27 cellular contexts compared by ENCODE assay signal in genomic region chr4:76407440-76408119, GRCh38. TPM values are rescaled to one million over a fixed set of nuclear protein-coding genes. Genes with fewer than 3 reads are reported as not detected.
DNase-seq lines count a peak whose midpoint lies in the region; ATAC-seq, FAIRE-seq and TF ChIP-seq lines count a peak whose summit lies in the region.
"Had no signal": no experiment of that assay in that cellular context is flagged by ENCODE, and none has a peak within 500 bp of the region (broad histone marks: within the 10 kb centered on the region; RNA-seq: fewer than 3 reads in every experiment).

No MANE protein-coding gene starts in this region.

- no peaks in the 10 kb centered on the region for H3K27me3 Mint-ChIP-seq in CD4-positive, alpha-beta T cell

- peaks cover 6% of the 10 kb centered on the region for H3K4me1 Mint-ChIP-seq in CD4-positive, alpha-beta T cell (ENCODE audit: low read depth)
- H3K4me1 Mint-ChIP-seq: activated CD4-positive, alpha-beta T cell treated with anti-CD3 and anti-CD28 coated beads, Interleukin-2, amount 10 ng/mL, durations not matched to agents 7 days and 5 days had no signal

- no peak overlapping the region for H3K4me3 Mint-ChIP-seq in CD4-positive, alpha-beta T cell
- H3K4me3 Mint-ChIP-seq: activated CD4-positive, alpha-beta T cell treated with anti-CD3 and anti-CD28 coated beads, Interleukin-2, amount 10 ng/mL, durations not matched to agents 7 days and 5 days had no signal

- peak; percentile 41 for FAIRE-seq in D721Med (lab: Jason Lieb, UNC)
- FAIRE-seq: endometrium, GM19239, HepG2, keratinocyte had no signal

- H3K36me3 Mint-ChIP-seq in CD4-positive, alpha-beta T cell (ENCODE audit: low read depth), result no peaks in the 10 kb centered on the region

- no peaks in the 10 kb centered on the region for H3K27me3 ChIP-seq in CD4-positive, alpha-beta T cell (ENCODE audit: control insufficient read depth, insufficient read depth, low read length)
- H3K27me3 ChIP-seq in foreskin keratinocyte, result peaks cover 22% of the 10 kb centered on the region
- H3K27me3 ChIP-seq: adrenal gland had no signal

- H3K9me3 Mint-ChIP-seq in CD4-positive, alpha-beta T cell, result no peaks in the 10 kb centered on the region
- H3K9me3 Mint-ChIP-seq: activated CD4-positive, alpha-beta T cell treated with anti-CD3 and anti-CD28 coated beads, Interleukin-2, amount 10 ng/mL, durations not matched to agents 7 days and 5 days had no signal

- no peaks in the 10 kb centered on the region for H3K9me3 ChIP-seq in CD4-positive, alpha-beta T cell (ENCODE audit: control insufficient read depth, low read length)
- H3K9me3 ChIP-seq: adrenal gland, HAP-1, mucosa of descending colon had no signal

- no peak overlapping the region for H3K27ac Mint-ChIP-seq in CD4-positive, alpha-beta T cell
- H3K27ac Mint-ChIP-seq: activated CD4-positive, alpha-beta T cell treated with anti-CD3 and anti-CD28 coated beads, Interleukin-2, amount 10 ng/mL, durations not matched to agents 7 days and 5 days had no signal

- CTCF ChIA-PET in CD4-positive, alpha-beta T cell (lab: Charles Lee), result no interaction called here

- no peak for DNase-seq in CD4-positive, alpha-beta T cell
- DNase-seq in D721Med (ENCODE audit: insufficient read length, low spot score) (no peak), RKO (ENCODE audit: low spot score) (peak; percentile 59), foreskin keratinocyte (peak; percentile 32 to 64), retina (no peak), amniotic stem cell (lab: John Stamatoyannopoulos, UW) (no peak)
- no peak for DNase-seq in stimulated activated CD4-positive, alpha-beta T cell treated with anti-CD3 and anti-CD28 coated beads, Interleukin-2, amount 100 ng/mL, for 48 hours
- DNase-seq: activated CD4-positive, alpha-beta T cell treated with anti-CD3 and anti-CD28 coated beads, Interleukin-2, amount 10 ng/mL, durations not matched to agents 7 days and 5 days; activated CD8-positive, alpha-beta memory T cell treated with anti-CD3 and anti-CD28 coated beads, Interleukin-2, amount 50 U/mL, for 4 hours; activated gamma-delta T cell; adrenal gland; caudate nucleus; mucosa of descending colon; NCI-H446 treated with DMSO at 0.1 percent for 48 hours; NK-92 treated with Interleukin-12 subunit alpha and Interleukin-12 subunit beta, amount 100 ng/mL, for 24 hours; RPMI8226; stimulated activated CD4-positive, alpha-beta T cell treated with anti-CD3 and anti-CD28 coated beads, Interleukin-15, amount 100 ng/mL, for 24 hours had no signal

- H3K4me1 ChIP-seq in foreskin keratinocyte, result peaks cover 4% of the 10 kb centered on the region
- H3K4me1 ChIP-seq: adrenal gland had no signal

- intact Hi-C loops in CD4-positive, alpha-beta T cell (cut with DNase I, micrococcal nuclease), result no loop called here

- TF ChIP-seq CTCF in CD4-positive, alpha-beta T cell (IDR thresholded peaks at IDR 0.05), result no peak
- no peak for TF ChIP-seq CTCF in D721Med (IDR thresholded peaks at IDR 0.05; ENCODE audit: insufficient read depth, missing control alignments)
- no peak for TF ChIP-seq CTCF in foreskin keratinocyte (conservative IDR thresholded peaks at IDR 0.05)

- POLR2A ChIA-PET in CD4-positive, alpha-beta T cell (lab: Charles Lee), result no interaction called here

- peak; percentile 24 for ATAC-seq in CD4-positive, alpha-beta T cell (ENCODE audit: poor library complexity)
- peak; percentile 58 for ATAC-seq in foreskin keratinocyte
- ATAC-seq: HepG2, mucosa of descending colon, sciatic nerve, SK-N-SH treated with all-trans-retinoic acid at 6 μM for 48 hours had no signal

- no peak overlapping the region for H3K27ac ChIP-seq in CD4-positive, alpha-beta T cell (ENCODE audit: low read depth, low read length)
- no peak overlapping the region for H3K27ac ChIP-seq in foreskin keratinocyte
- H3K27ac ChIP-seq: adrenal gland, C4-2B had no signal

RNA-seq across cellular contexts. Expression of gene CCDC158, which starts 13.4 kb away (rescaled TPM):
- total RNA-seq in CD4-positive, alpha-beta T cell, result not detected
- not detected in 2 replicates for total RNA-seq in foreskin keratinocyte
- polyA plus RNA-seq in foreskin keratinocyte, result not detected in 2 replicates
- total RNA-seq: activated CD4-positive, alpha-beta T cell treated with anti-CD3 and anti-CD28 coated beads, Interleukin-2, amount 10 ng/mL, durations not matched to agents 7 days and 5 days; HepG2; T-helper 2 cell treated with Interferon-gamma antibody and Interleukin-4, amounts not matched to agents 100 ng/mL and 5 ng/mL, for 36 hours had no signal
- polyA plus RNA-seq: HepG2, keratinocyte, neural cell had no signal

RNA-seq across cellular contexts. Expression of gene SHROOM3, which starts 27.4 kb away (rescaled TPM):
- not detected for total RNA-seq in CD4-positive, alpha-beta T cell
- 18.3 and 22.8 TPM in 2 replicates for total RNA-seq in foreskin keratinocyte
- 3.0 and 3.1 TPM in 2 replicates for polyA plus RNA-seq in foreskin keratinocyte
- total RNA-seq: activated CD4-positive, alpha-beta T cell treated with anti-CD3 and anti-CD28 coated beads, Interleukin-2, amount 10 ng/mL, durations not matched to agents 7 days and 5 days; HepG2; T-helper 2 cell treated with Interferon-gamma antibody and Interleukin-4, amounts not matched to agents 100 ng/mL and 5 ng/mL, for 36 hours had no signal

Comparison
In these comparisons a context has a peak if more than half of its experiments do, and no peak if none do; other contexts are left out.
1. DNase-seq: peak in RKO (single experiment) and foreskin keratinocyte (2 of 2); none in CD4-positive, alpha-beta T cell (0 of 10), D721Med (single experiment), stimulated activated CD4-positive, alpha-beta T cell treated with anti-CD3 and anti-CD28 coated beads, Interleukin-2, amount 100 ng/mL, for 48 hours (0 of 2), retina (single experiment) and amniotic stem cell (single experiment).
2. RNA of gene SHROOM3, which starts 27.4 kb away (total RNA-seq): 18.3 to 22.8 TPM in foreskin keratinocyte; not detected in CD4-positive, alpha-beta T cell; every median in the first group is over 10 times any median in the second.